8 cellular contexts compared by ENCODE assay signal in genomic region chr5:108380531-108381021, GRCh38. TPM values are rescaled to one million over a fixed set of nuclear protein-coding genes. Genes with fewer than 3 reads are reported as not detected.
A peak's percentile ranks its signal among the peaks of the same experiment; 100 is the strongest.
DNase-seq lines count a peak whose midpoint lies in the region; ATAC-seq and TF ChIP-seq lines count a peak whose summit lies in the region.

No MANE protein-coding gene starts in this region.

- H3K36me3 ChIP-seq in IMR-90 (ENCODE audit: control insufficient read depth, insufficient read depth, low read length), result no peaks in the 10 kb centered on the region
- H3K36me3 ChIP-seq in right lobe of liver, result no peaks in the 10 kb centered on the region

- no peak overlapping the region; the same call in 1 of the 2 replicates for H3K56ac ChIP-seq in IMR-90 (ENCODE audit: extremely low read depth, insufficient read depth, low read length)

- H2BK15ac ChIP-seq in IMR-90 (ENCODE audit: low read depth, low read length), result no peak overlapping the region

- peak; percentile 35 for ATAC-seq in GM21526 (IDR thresholded peaks at IDR 0.05; ENCODE audit: low FRiP score, unreplicated experiment)
- ATAC-seq in IMR-90 (ENCODE audit: low read depth), result peak; percentile 6
- ATAC-seq in right lobe of liver, result no peak

- H4K5ac ChIP-seq in IMR-90 (ENCODE audit: low read depth, low read length), result no peak overlapping the region

- no TSS peak for BruUV-seq in IMR-90 (replicated peaks; lab: Mats Ljungman, UMichigan)

- H3K27ac ChIP-seq in IMR-90 (ENCODE audit: insufficient read depth, low read length), result no peak overlapping the region; the same call in 1 of the 2 replicates
- H3K27ac ChIP-seq in right lobe of liver, result peak overlapping the region in 2 of 3 donors; percentile 98 to 99

- in situ Hi-C loops in IMR-90 (cut with MboI; ENCODE audit: low sequenced_read_pairs), result no loop called here

- dilution Hi-C loops in IMR-90 (cut with HindIII; ENCODE audit: low sequenced_read_pairs, unreplicated experiment), result no loop called here

- H3K9me3 ChIP-seq in IMR-90 (ENCODE audit: control insufficient read depth, insufficient read depth, low read length) (peaks cover 1% of the 10 kb centered on the region; the same call in 1 of the 2 replicates), right lobe of liver (no peaks in the 10 kb centered on the region)

- H3K4ac ChIP-seq in IMR-90 (ENCODE audit: low read depth, low read length), result no peak overlapping the region

- H2AFZ ChIP-seq in IMR-90 (replicated peaks; ENCODE audit: low read length, poor library complexity), result peak overlapping the region; percentile 96

- CTCF ChIA-PET in IMR-90 (lab: Yijun Ruan, JAX), result no interaction called here

- peak overlapping the region; percentile 33; the same call in 1 of the 2 replicates for H3K9ac ChIP-seq in IMR-90 (ENCODE audit: low read depth, low read length)

- peak overlapping the region; percentile 35 for H2AK9ac ChIP-seq in IMR-90 (replicated peaks; ENCODE audit: low read depth, low read length, poor library complexity)

- WGBS in IMR-90 (ENCODE audit: extremely low coverage in 2 of 2, insufficient read length in 1 of 2), 2 experiments, result no CpG with 5 or more reads among the region's 43 CpGs
- 0% methylated on average over 9 of the region's 43 CpGs for WGBS in right lobe of liver (ENCODE audit: insufficient coverage, low coverage, low lambda C conversion rate, missing lambda C conversion rate)

- peak overlapping the region; percentile 90 for H3K4me2 ChIP-seq in IMR-90 (ENCODE audit: low read depth, low read length)

- TF ChIP-seq CTCF in IMR-90 (conservative IDR thresholded peaks at IDR 0.05; ENCODE audit: low read depth, low read length), result no peak
- no peak for TF ChIP-seq CTCF in choroid plexus epithelial cell (conservative IDR thresholded peaks at IDR 0.05; ENCODE audit: low read depth, low read length)
- no peak for TF ChIP-seq CTCF in right lobe of liver (IDR thresholded peaks at IDR 0.05)

- no peak overlapping the region for H2BK120ac ChIP-seq in IMR-90 (ENCODE audit: low read depth, low read length)

- H3K4me3 ChIP-seq in IMR-90 (ENCODE audit: insufficient read depth, low read depth, low read length) (peak overlapping the region; percentile 84), choroid plexus epithelial cell (ENCODE audit: low read depth, low read length) (peak overlapping the region; percentile 87), right lobe of liver (peak overlapping the region; percentile 77 to 93 (median 87))

- H3K14ac ChIP-seq in IMR-90 (replicated peaks; ENCODE audit: low read depth, low read length), result no peak overlapping the region

- H3K23ac ChIP-seq in IMR-90 (ENCODE audit: low read depth, low read length), result no peak overlapping the region

- 0 out of 2 replicates have a peak, but pooled peaks cover 1% of the 10 kb centered on the region for H3K4me1 ChIP-seq in IMR-90 (ENCODE audit: control insufficient read depth, insufficient read depth, low read length)
- peaks cover 0 to 21% (median 1%) of the 10 kb centered on the region in 4 donors for H3K4me1 ChIP-seq in right lobe of liver

- H3K18ac ChIP-seq in IMR-90 (ENCODE audit: low read depth, low read length), result no peak overlapping the region

- H4K20me1 ChIP-seq in IMR-90 (ENCODE audit: insufficient read depth, low read length), result no peaks in the 10 kb centered on the region

- H3K27me3 ChIP-seq in IMR-90 (ENCODE audit: control insufficient read depth, insufficient read depth, low read length), result no peaks in the 10 kb centered on the region
- H3K27me3 ChIP-seq in right lobe of liver, result no peaks in the 10 kb centered on the region

- DNase-seq in ELR (ENCODE audit: low read depth) (peak; percentile 60), IMR-90 (peak; percentile 13), choroid plexus epithelial cell (ENCODE audit: low read depth) (peak; percentile 38), right lobe of liver (peak; percentile 54 to 65 (median 57)), amniotic stem cell (lab: John Stamatoyannopoulos, UW) (no peak)
- DNase-seq in activated CD4-positive, CD25-positive, alpha-beta regulatory T cell treated with anti-CD3 and anti-CD28 coated beads, Interleukin-2, amount 50 U/mL, for 72 hours, result peak; percentile 53
- DNase-seq in stimulated activated CD4-positive, alpha-beta T cell treated with anti-CD3 and anti-CD28 coated beads, TNF-alpha, amount 100 ng/mL, for 4 hours (ENCODE audit: low read depth in 3 of 3), result peak; percentile 29 to 36 (median 31)

- intact Hi-C loops in IMR-90 (cut with micrococcal nuclease) (no loop called here), right lobe of liver (cut with DNase I) (no loop called here)

- no peak for TF ChIP-seq POLR2A in IMR-90 (IDR thresholded peaks at IDR 0.05; ENCODE audit: low read depth, low read length)
- no peak for TF ChIP-seq POLR2A in right lobe of liver (IDR thresholded peaks at IDR 0.05)

- POLR2A ChIA-PET in IMR-90 (lab: Charles Lee; ENCODE audit: unreplicated experiment), result interaction anchor here (1.3 kb wide), 1 partner anchor 115 kb away, joined by 3 read pairs; no protein-coding TSS in a partner anchor

- H3K79me1 ChIP-seq in IMR-90 (ENCODE audit: low read depth in 1 of 2, low read length in 2 of 2), result peaks cover 17 to 27% of the 10 kb centered on the region in 2 experiments

- H3K9me1 ChIP-seq in IMR-90 (ENCODE audit: insufficient read depth, low read length), result no peaks in the 10 kb centered on the region; the same call in 1 of the 2 replicates

- H4K91ac ChIP-seq in IMR-90 (ENCODE audit: insufficient read depth, low read depth, low read length), result no peak overlapping the region

- H2BK20ac ChIP-seq in IMR-90 (ENCODE audit: low read depth, low read length), result no peak overlapping the region

- no peak for TF ChIP-seq RAD21 in IMR-90 (IDR thresholded peaks at IDR 0.05; ENCODE audit: low read length)

- no peak overlapping the region for H2BK5ac ChIP-seq in IMR-90 (ENCODE audit: low read depth, low read length, poor library complexity, severe bottlenecking)

- no peak overlapping the region for H2AK5ac ChIP-seq in IMR-90 (ENCODE audit: low read depth, low read length)

- H4K8ac ChIP-seq in IMR-90 (ENCODE audit: low read depth in 2 of 2, low read length in 2 of 2), result no peak overlapping the region; a peak in 1 of 4 replicates

TF ChIP-seq in IMR-90, 13 proteins besides CTCF, POLR2A, EP300 and RAD21:
- TF ChIP-seq SMC3 (IDR thresholded peaks at IDR 0.05; ENCODE audit: low read depth, low read length) (no peak), RFX5 (IDR thresholded peaks at IDR 0.05; ENCODE audit: low read depth, low read length) (no peak), FOS (IDR thresholded peaks at IDR 0.05; ENCODE audit: low read depth, low read length) (no peak), MXI1 (IDR thresholded peaks at IDR 0.05; ENCODE audit: borderline replicate concordance, low read depth, low read length) (no peak), BHLHE40 (IDR thresholded peaks at IDR 0.05; ENCODE audit: low read depth, low read length) (no peak), CHD1 (IDR thresholded peaks at IDR 0.05; ENCODE audit: low read depth, low read length) (no peak), NFE2L2 (IDR thresholded peaks at IDR 0.05; ENCODE audit: low read depth, low read length) (no peak), USF2 (IDR thresholded peaks at IDR 0.05; ENCODE audit: low read depth, low read length) (no peak), MAFK (IDR thresholded peaks at IDR 0.05; ENCODE audit: low read depth, low read length) (no peak), MAZ (IDR thresholded peaks at IDR 0.05; ENCODE audit: borderline replicate concordance, low read depth, low read length) (no peak), ELK1 (IDR thresholded peaks at IDR 0.05; ENCODE audit: borderline replicate concordance, low read depth, low read length) (no peak), CEBPB (IDR thresholded peaks at IDR 0.05; ENCODE audit: low read depth, low read length) (no peak), RCOR1 (IDR thresholded peaks at IDR 0.05; ENCODE audit: insufficient replicate concordance, low read length) (no peak)
TF ChIP-seq in IMR-90: peak in this region for 0.

RNA-seq across cellular contexts. Expression of gene FBXL17, which starts 1.3 kb away (rescaled TPM):
- total RNA-seq in IMR-90 (2012; rRNA removed) (8.1 and 10.0 TPM in 2 replicates), right lobe of liver (10 to 100 TPM in 1 of 6 experiments, 1 to 10 TPM in 5; 7.7 to 10.6 (median 9.1) TPM)
- 3.2 and 3.9 TPM in 2 replicates for polyA plus RNA-seq in IMR-90 (2012; rRNA removed)
- 0.97 and 1.9 TPM in 2 replicates for polyA plus RNA-seq in IMR-90 (2012; cell fraction: cytosol; rRNA removed)
- 2.9 and 3.1 TPM in 2 replicates for polyA plus RNA-seq in IMR-90 (2012; cell fraction: nucleus; rRNA removed; ENCODE audit: low replicate concordance)

Comparison
In these comparisons a context has a peak if more than half of its experiments do, and no peak if none do; other contexts are left out.
1. ATAC-seq: peak in GM21526 (single experiment) and IMR-90 (single experiment); none in right lobe of liver (0 of 4).
2. Peak in every context shown above with its lines, with median percentiles within 50 percentile points of each other: H3K4me3 ChIP-seq.